14 cellular contexts compared by ENCODE assay signal in genomic region chr7:47331179-47331565, GRCh38.
"Had no signal": no experiment of that assay in that cellular context is flagged by ENCODE, and none has a peak within 500 bp of the region (broad histone marks: within the 10 kb centered on the region; RNA-seq: fewer than 3 reads in every experiment).

No MANE protein-coding gene starts in this region.

- H3K4me3 Mint-ChIP-seq: activated B cell treated with CpG ODN at 0.5 μM for 24 hours; activated CD4-positive, alpha-beta T cell treated with anti-CD3 and anti-CD28 coated beads, Interleukin-2, amount 10 ng/mL, durations not matched to agents 7 days and 5 days; activated naive CD4-positive, alpha-beta T cell treated with anti-CD3 and anti-CD28 coated beads for 36 hours; activated naive CD8-positive, alpha-beta T cell treated with anti-CD3 and anti-CD28 coated beads, Interleukin-2, amount 50 U/mL, for 24 hours had no signal

- DNase-seq: activated B cell treated with CpG ODN at 0.5 μM for 24 hours; activated CD4-positive, alpha-beta T cell treated with anti-CD3 and anti-CD28 coated beads, Interleukin-2, amount 10 ng/mL, durations not matched to agents 7 days and 5 days; activated naive CD4-positive, alpha-beta T cell treated with anti-CD3 and anti-CD28 coated beads for 36 hours; activated naive CD8-positive, alpha-beta T cell treated with anti-CD3 and anti-CD28 coated beads, Interleukin-2, amount 50 U/mL, for 24 hours; gastrocnemius medialis; midbrain; retina; stimulated activated CD4-positive, alpha-beta T cell treated with anti-CD3 and anti-CD28 coated beads, Interleukin-4, amount 100 ng/mL, for 24 hours; stimulated activated naive CD4-positive, alpha-beta T cell treated with Interleukin-2 at 50 U/mL for 16 hours; substantia nigra; T-helper 2 cell; transverse colon had no signal

- ATAC-seq: activated naive CD8-positive, alpha-beta T cell treated with anti-CD3 and anti-CD28 coated beads, Interleukin-2, amount 50 U/mL, for 24 hours; gastrocnemius medialis had no signal

- H3K9me3 ChIP-seq: breast epithelium, gastrocnemius medialis, SJSA1, transverse colon had no signal

- H3K4me1 Mint-ChIP-seq: activated CD4-positive, alpha-beta T cell treated with anti-CD3 and anti-CD28 coated beads, Interleukin-2, amount 10 ng/mL, durations not matched to agents 7 days and 5 days; activated naive CD8-positive, alpha-beta T cell treated with anti-CD3 and anti-CD28 coated beads, Interleukin-2, amount 50 U/mL, for 24 hours had no signal

- H3K27me3 Mint-ChIP-seq: activated B cell treated with CpG ODN at 0.5 μM for 24 hours; activated CD4-positive, alpha-beta T cell treated with anti-CD3 and anti-CD28 coated beads, Interleukin-2, amount 10 ng/mL, durations not matched to agents 7 days and 5 days had no signal

- H3K27me3 ChIP-seq: breast epithelium, gastrocnemius medialis, SJSA1, transverse colon had no signal

- H3K27ac ChIP-seq: breast epithelium, gastrocnemius medialis, SJSA1, transverse colon had no signal

- H3K9me3 Mint-ChIP-seq: activated B cell treated with CpG ODN at 0.5 μM for 24 hours; activated CD4-positive, alpha-beta T cell treated with anti-CD3 and anti-CD28 coated beads, Interleukin-2, amount 10 ng/mL, durations not matched to agents 7 days and 5 days; activated naive CD4-positive, alpha-beta T cell treated with anti-CD3 and anti-CD28 coated beads for 36 hours; activated naive CD8-positive, alpha-beta T cell treated with anti-CD3 and anti-CD28 coated beads, Interleukin-2, amount 50 U/mL, for 24 hours had no signal

- H3K27ac Mint-ChIP-seq: activated B cell treated with CpG ODN at 0.5 μM for 24 hours; activated CD4-positive, alpha-beta T cell treated with anti-CD3 and anti-CD28 coated beads, Interleukin-2, amount 10 ng/mL, durations not matched to agents 7 days and 5 days; activated naive CD4-positive, alpha-beta T cell treated with anti-CD3 and anti-CD28 coated beads for 36 hours; activated naive CD8-positive, alpha-beta T cell treated with anti-CD3 and anti-CD28 coated beads, Interleukin-2, amount 50 U/mL, for 24 hours had no signal

- H3K36me3 ChIP-seq: breast epithelium, gastrocnemius medialis, transverse colon had no signal

- H3K4me3 ChIP-seq: breast epithelium, gastrocnemius medialis, SJSA1, transverse colon had no signal
